Comparison of ENCODE assay signal across 8 cellular contexts in the genomic region with DNA sequence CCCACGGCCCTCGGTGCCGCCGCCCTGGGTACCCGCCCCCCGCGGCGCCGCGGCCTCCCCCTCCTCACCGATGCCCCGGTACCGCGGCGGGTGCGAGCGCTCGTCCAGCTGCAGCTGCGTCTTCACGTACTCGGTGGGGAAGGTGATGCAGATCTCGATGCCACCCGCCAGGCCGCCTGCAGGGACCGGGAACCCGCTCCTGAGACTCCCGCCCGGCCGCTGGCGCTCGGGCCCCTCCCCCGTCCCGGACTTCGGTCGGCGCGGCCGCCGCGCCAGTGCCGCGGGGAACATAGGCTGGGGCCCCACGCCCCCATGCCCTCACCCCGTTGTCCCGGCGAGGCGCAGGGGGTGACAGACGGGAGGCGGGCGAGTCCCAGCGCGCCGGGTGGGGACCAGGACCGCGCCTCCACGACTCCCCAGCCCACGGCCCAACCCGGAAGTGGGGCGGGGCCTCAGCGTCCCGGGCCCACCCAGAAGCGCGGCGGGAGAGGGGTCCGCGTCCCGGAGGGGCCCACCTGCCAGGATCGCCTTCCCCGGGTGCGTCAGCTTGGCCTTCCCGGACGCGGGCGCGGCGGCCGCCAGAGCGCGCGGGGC. TPM values are rescaled to one million over a fixed set of nuclear protein-coding genes. Genes with fewer than 3 reads are reported as not detected.
DNase-seq lines count a peak whose midpoint lies in the region; ATAC-seq, FAIRE-seq and TF ChIP-seq lines count a peak whose summit lies in the region.

No MANE protein-coding gene starts in this region.

- in situ Hi-C loops in GM12878 (cut with MboI), result no loop called here

- H3K4me2 ChIP-seq in A549 (peak overlapping the region; percentile 80), GM12878 (ENCODE audit: control insufficient read depth, insufficient read depth) (peak overlapping the region; percentile 84)

- TF ChIP-seq RAD21 in A549 (conservative IDR thresholded peaks at IDR 0.05 in 1 of 2, IDR thresholded peaks at IDR 0.05 in 1 of 2) (no peak), GM12878 (IDR thresholded peaks at IDR 0.05; ENCODE audit: insufficient read depth, low read depth, low read length) (no peak)

- no peaks in the 10 kb centered on the region for H4K20me1 ChIP-seq in GM12878 (ENCODE audit: control insufficient read depth, insufficient read depth)

- POLR2A ChIA-PET in A549 (lab: Yijun Ruan, JAX) (interaction anchor here (0.8 to 1.8 kb wide), 2 partner anchors 34 to 253 kb away, joined by 3 to 5 read pairs; partner anchors contain the start of genes ESS2 and HIRA), RWPE1 (lab: Yijun Ruan, JAX; ENCODE audit: low non-redundant PET) (interaction anchor here (0.6 kb wide), 1 partner anchor 1021 kb away, joined by 9 read pairs; no protein-coding TSS in a partner anchor), GM12878 (lab: Charles Lee) (interaction anchor here (0.8 to 1.1 kb wide), 4 partner anchors 34 to 269 kb away, joined by 3 read pairs; partner anchors contain the start of genes C22orf39 and ESS2)

- H2AFZ ChIP-seq in GM12878 (ENCODE audit: control insufficient read depth, low read depth, low read length), result peak overlapping the region; percentile 85

- H3K36me3 ChIP-seq in GM12878 (ENCODE audit: control insufficient read depth in 2 of 2, insufficient read depth in 2 of 2, low read length in 1 of 2) (peaks cover 0 to 1% of the 10 kb centered on the region in 2 experiments; a peak in 2 of 4 replicates), iPS-20b (ENCODE audit: insufficient read depth, low read depth, low read length) (peaks cover 14% of the 10 kb centered on the region; the same call in 1 of the 2 replicates), spleen (peaks cover 0 to 33% (median 0%) of the 10 kb centered on the region in 6 donors)

- H3K27me3 ChIP-seq in GM12878 (replicated peaks in 1 of 2; ENCODE audit: control insufficient read depth in 2 of 2, insufficient read depth in 2 of 2, low read length in 1 of 2) (peaks cover 0 to 1% of the 10 kb centered on the region in 2 experiments; a peak in 1 of 4 replicates), iPS-20b (ENCODE audit: insufficient read depth, low read length) (no peaks in the 10 kb centered on the region), spleen (replicated peaks in 1 of 7) (no peaks in the 10 kb centered on the region)

- SMC1A ChIA-PET in GM12878 (lab: Charles Lee; ENCODE audit: uncharacterized antibody, unreplicated experiment), result interaction anchor here (0.7 to 3.0 kb wide), 4 partner anchors 22 to 300 kb away, joined by 3 to 19 read pairs (median 8); partner anchors contain the start of genes CDC45, ESS2 and UFD1

- 0% methylated on average over 13 of the region's 80 CpGs for WGBS in A549 (ENCODE audit: missing lambda C conversion rate)
- WGBS in GM12878 (ENCODE audit: insufficient coverage, insufficient replicate concordance, low lambda C conversion rate, missing lambda C conversion rate), result 0% methylated on average over 47 of the region's 80 CpGs
- WGBS in spleen, 5 donors, result 1% methylated on average over 26 to 80 of the region's 80 CpGs; no CpG with 5 or more reads in 1 of the 5 donors

- no peak for TF ChIP-seq EP300 in A549 (IDR thresholded peaks at IDR 0.05)
- TF ChIP-seq EP300 in GM12878 (IDR thresholded peaks at IDR 0.05; ENCODE audit: borderline replicate concordance in 1 of 2, control insufficient read depth in 1 of 2, low read depth in 2 of 2, low read length in 2 of 2), result no peak

- no TSS peak for BruUV-seq in GM12878 (replicated peaks; lab: Mats Ljungman, UMichigan)

- H3K4me3 ChIP-seq in A549, result peak overlapping the region; percentile 80
- H3K4me3 ChIP-seq in GM12878, result peak overlapping the region; percentile 76
- peak overlapping the region; percentile 72 for H3K4me3 ChIP-seq in iPS-20b (ENCODE audit: low read length)
- H3K4me3 ChIP-seq in spleen, result peak overlapping the region; percentile 80 to 96 (median 86)

- FAIRE-seq in A549 (lab: Jason Lieb, UNC), result no peak
- peak; percentile 35 for FAIRE-seq in GM18507 (lab: Jason Lieb, UNC)
- FAIRE-seq in GM12878 (lab: Jason Lieb, UNC), result no peak

- H3K9ac ChIP-seq in GM12878 (ENCODE audit: control insufficient read depth, insufficient read depth, low read length) (peak overlapping the region; percentile 72), iPS-20b (ENCODE audit: low read depth, low read length) (peak overlapping the region; percentile 76; the same call in 1 of the 2 replicates)

- DNase-seq in A549 (ENCODE audit: low read depth in 1 of 2, low spot score in 1 of 2) (peak in 1 of 2 experiments; percentile 13), GM18507 (ENCODE audit: extremely low spot score, insufficient read length, low read depth) (peak; percentile 20), RWPE1 (ENCODE audit: low spot score) (peak; percentile 19), GM12878 (ENCODE audit: low read depth, low spot score) (no peak), spleen (peak; percentile 90), SKM-1 treated with dmso at 0.1 percent for 144 hours (lab: John Stamatoyannopoulos, UW; ENCODE audit: unreplicated experiment) (no peak)

- peaks cover 29% of the 10 kb centered on the region for H3K79me2 ChIP-seq in GM12878 (ENCODE audit: control insufficient read depth, insufficient read depth, low read length)

- CTCF ChIA-PET in A549 (lab: Yijun Ruan, JAX), result interaction anchor here (0.9 to 2.4 kb wide), 6 partner anchors 11 to 180 kb away, joined by 3 to 24 read pairs (median 3); no protein-coding TSS in a partner anchor
- CTCF ChIA-PET in RWPE1 (lab: Yijun Ruan, JAX), result no interaction called here
- CTCF ChIA-PET in GM12878 (lab: Yijun Ruan, JAX), result interaction anchor here (0.5 to 3.6 kb wide), 13 partner anchors 28 to 449 kb away, joined by 3 to 36 read pairs (median 6); partner anchors contain the start of genes CDC45 and ESS2

- TF ChIP-seq POLR2A in A549 (IDR thresholded peaks at IDR 0.05; ENCODE audit: low read length) (peak; percentile 31), GM12878 (IDR thresholded peaks at IDR 0.05; ENCODE audit: low read depth, low read length) (peak; percentile 58), spleen (IDR thresholded peaks at IDR 0.05) (no peak)

- RAD21 ChIA-PET in GM12878 (lab: Charles Lee; ENCODE audit: unreplicated experiment), result interaction anchor here (0.8 to 2.3 kb wide), 16 partner anchors 34 to 449 kb away, joined by 3 to 21 read pairs (median 4); partner anchors contain the start of genes C22orf39, CDC45, ESS2 and HIRA

- H3K4me1 ChIP-seq in A549 (peaks cover 42% of the 10 kb centered on the region), GM12878 (ENCODE audit: control insufficient read depth, insufficient read depth, low read length) (peaks cover 28% of the 10 kb centered on the region), iPS-20b (ENCODE audit: insufficient read depth, low read length) (peaks cover 22% of the 10 kb centered on the region), spleen (peaks cover 35 to 64% (median 50%) of the 10 kb centered on the region in 6 donors)

- intact Hi-C loops in GM12878 (cut with micrococcal nuclease; ENCODE audit: unreplicated experiment), result loop anchor here (2.0 to 5.0 kb wide), 4 partner anchors 33 to 453 kb away; partner anchors contain the start of genes C22orf39, ESS2, HIRA and MRPL40
- intact Hi-C loops in spleen (cut with DNase I; ENCODE audit: low total_unique reads), result no loop called here

- peak overlapping the region; percentile 93 to 98 for H3K27ac ChIP-seq in A549
- H3K27ac ChIP-seq in RWPE1, result peak overlapping the region; percentile 96
- peak overlapping the region; percentile 74 for H3K27ac ChIP-seq in GM12878 (ENCODE audit: control insufficient read depth, insufficient read depth)
- peak overlapping the region; percentile 64 for H3K27ac ChIP-seq in iPS-20b (ENCODE audit: low read length)
- peak overlapping the region; percentile 64 to 95 (median 85) for H3K27ac ChIP-seq in spleen

- H3K9me3 ChIP-seq in A549 (no peaks in the 10 kb centered on the region), GM12878 (replicated peaks; ENCODE audit: control insufficient read depth, insufficient read depth, low read length) (no peaks in the 10 kb centered on the region), iPS-20b (ENCODE audit: insufficient read depth, low read depth, low read length) (no peaks in the 10 kb centered on the region), spleen (no peaks in the 10 kb centered on the region)

- TF ChIP-seq CTCF in A549 (IDR thresholded peaks at IDR 0.05) (no peak), RWPE1 (conservative IDR thresholded peaks at IDR 0.05; ENCODE audit: low read depth) (no peak), GM12878 (IDR thresholded peaks at IDR 0.05 in 2 of 3, conservative IDR thresholded peaks at IDR 0.05 in 1 of 3; ENCODE audit: control insufficient read depth in 2 of 3, extremely low read depth in 1 of 3, insufficient read depth in 1 of 3, low read depth in 3 of 3, low read length in 3 of 3) (no peak), spleen (IDR thresholded peaks at IDR 0.05 in 8 of 11, conservative IDR thresholded peaks at IDR 0.05 in 3 of 11) (no peak)

- ATAC-seq in A549 (peak; percentile 6 to 17; a peak in 4 of 6 replicates), HG03025 (IDR thresholded peaks at IDR 0.05; ENCODE audit: low FRiP score, unreplicated experiment) (peak; percentile 16), GM12878 (peak; percentile 16)

RNA-seq across cellular contexts. Expression of gene SLC25A1, which starts 0.4 kb away (rescaled TPM):
- polyA plus RNA-seq in A549 (2011; rRNA removed) (11.4 and 14.9 TPM in 2 replicates), A549 (2017; fragmentation: RNase III; extraction: RNeasy Plus Mini Kit Qiagen cat#74134 plus additional on column Dnase treatment) (48.3 to 61.7 TPM (median 60.1 TPM) in 3 replicates), GM12878 (2011; rRNA removed) (9.9 and 21.2 TPM in 2 replicates), GM12878 (2014; fragmentation: Illumina TruSeq; extraction: Trizol) (10.8 and 27.5 TPM in 2 replicates), GM12878 (2014; fragmentation: Nextera tagmentation; extraction: Ambion mirVana) (1 to 10 TPM; 2.3 to 7.8 TPM), GM12878 (2014; rRNA removed) (59.8 and 67.2 TPM in 2 replicates), GM12878 (2016; fragmentation: Nextera tagmentation; extraction: Ambion mirVana) (10 to 100 TPM; 33.2 to 75.3 TPM), spleen (10 to 100 TPM; 23.5 to 59.7 (median 26.1) TPM)
- 36.9 and 49.9 TPM in 2 replicates for polyA plus RNA-seq in A549 (2012; cell fraction: cytosol; rRNA removed)
- polyA plus RNA-seq in A549 (2012; cell fraction: nucleus; rRNA removed), result 75.2 and 76.2 TPM in 2 replicates
- polyA minus RNA-seq in A549 (2011; rRNA and poly(A)+ RNA removed), result 20.9 and 21.0 TPM in 2 replicates
- 13.4 and 14.8 TPM in 2 replicates for total RNA-seq in GM12878 (2013; cell fraction: nucleolus; rRNA removed)
- total RNA-seq in GM12878 (2014; rRNA removed) (64.5 and 75.9 TPM in 2 replicates), GM12878 (2014; rRNA removed; fragmentation: Illumina TruSeq; extraction: Trizol) (18.9 and 20.2 TPM in 2 replicates), GM12878 (2021) (79.0 and 90.6 TPM in 2 replicates), spleen (10 to 100 TPM; 32.5 to 47.5 (median 36.0) TPM)
- polyA plus RNA-seq in GM12878 (2011; ENCODE audit: low read depth), result 30.4 TPM
- polyA plus RNA-seq in GM12878 (2011; cell fraction: cytosol; rRNA removed), result 54.7 and 56.4 TPM in 2 replicates
- polyA plus RNA-seq in GM12878 (2011; cell fraction: nucleus; rRNA removed), result 41.4 and 46.8 TPM in 2 replicates
- 57.4 and 70.6 TPM in 2 replicates for polyA plus RNA-seq in GM12878 (2012)
- 17.8 and 31.0 TPM in 2 replicates for polyA minus RNA-seq in GM12878 (2011; rRNA and poly(A)+ RNA removed)
- 17.1 and 18.1 TPM in 2 replicates for polyA minus RNA-seq in GM12878 (2011; cell fraction: cytosol; rRNA and poly(A)+ RNA removed)
- 8.6 and 17.0 TPM in 2 replicates for polyA minus RNA-seq in GM12878 (2011; cell fraction: nucleus; rRNA and poly(A)+ RNA removed)

RNA-seq across cellular contexts. Expression of gene GSC2, which starts 28.1 kb away (rescaled TPM):
- polyA plus RNA-seq in A549 (2011; rRNA removed), result not detected in 2 replicates
- not detected in 2 replicates for polyA plus RNA-seq in A549 (2012; cell fraction: cytosol; rRNA removed)
- not detected in 2 replicates for polyA plus RNA-seq in A549 (2012; cell fraction: nucleus; rRNA removed)
- not detected in 3 replicates for polyA plus RNA-seq in A549 (2017; fragmentation: RNase III; extraction: RNeasy Plus Mini Kit Qiagen cat#74134 plus additional on column Dnase treatment)
- not detected in 2 replicates for polyA minus RNA-seq in A549 (2011; rRNA and poly(A)+ RNA removed)
- not detected in 2 replicates for total RNA-seq in GM12878 (2013; cell fraction: nucleolus; rRNA removed)
- not detected in 2 replicates for total RNA-seq in GM12878 (2014; rRNA removed)
- total RNA-seq in GM12878 (2014; rRNA removed; fragmentation: Illumina TruSeq; extraction: Trizol), result not detected in 2 replicates
- not detected in 2 replicates for total RNA-seq in GM12878 (2021)
- polyA plus RNA-seq in GM12878 (2011; ENCODE audit: low read depth), result not detected
- polyA plus RNA-seq in GM12878 (2011; rRNA removed), result not detected in 2 replicates
- polyA plus RNA-seq in GM12878 (2011; cell fraction: cytosol; rRNA removed), result not detected in 2 replicates
- not detected in 2 replicates for polyA plus RNA-seq in GM12878 (2011; cell fraction: nucleus; rRNA removed)
- not detected in 2 replicates for polyA plus RNA-seq in GM12878 (2012)
- polyA plus RNA-seq in GM12878 (2014; fragmentation: Illumina TruSeq; extraction: Trizol), result not detected in 2 replicates
- polyA plus RNA-seq in GM12878 (2014; fragmentation: Nextera tagmentation; extraction: Ambion mirVana), result not detected
- not detected in 2 replicates for polyA plus RNA-seq in GM12878 (2014; rRNA removed)
- polyA plus RNA-seq in GM12878 (2016; fragmentation: Nextera tagmentation; extraction: Ambion mirVana), result not detected
- polyA minus RNA-seq in GM12878 (2011; rRNA and poly(A)+ RNA removed), result not detected in 2 replicates
- polyA minus RNA-seq in GM12878 (2011; cell fraction: cytosol; rRNA and poly(A)+ RNA removed), result not detected in 2 replicates
- polyA minus RNA-seq in GM12878 (2011; cell fraction: nucleus; rRNA and poly(A)+ RNA removed), result not detected in 2 replicates
- not detected for total RNA-seq in spleen
- not detected for polyA plus RNA-seq in spleen

RNA-seq across cellular contexts. Expression of gene ESS2, which starts 33.7 kb away (rescaled TPM):
- polyA plus RNA-seq in A549 (2011; rRNA removed) (4.7 and 5.2 TPM in 2 replicates), A549 (2017; fragmentation: RNase III; extraction: RNeasy Plus Mini Kit Qiagen cat#74134 plus additional on column Dnase treatment) (9.0 to 10.0 TPM (median 9.4 TPM) in 3 replicates), GM12878 (2011; rRNA removed) (5.7 and 10.2 TPM in 2 replicates), GM12878 (2014; fragmentation: Illumina TruSeq; extraction: Trizol) (0.89 and 6.3 TPM in 2 replicates), GM12878 (2014; fragmentation: Nextera tagmentation; extraction: Ambion mirVana) (1 to 10 TPM in 1 of 2 experiments, under 1 TPM in 1; 0.14 to 1.0 TPM), GM12878 (2014; rRNA removed) (16.2 and 16.9 TPM in 2 replicates), GM12878 (2016; fragmentation: Nextera tagmentation; extraction: Ambion mirVana) (10 to 100 TPM; 14.2 to 15.0 TPM), spleen (10 to 100 TPM; 13.2 to 17.3 (median 16.9) TPM)
- 9.6 and 10.5 TPM in 2 replicates for polyA plus RNA-seq in A549 (2012; cell fraction: cytosol; rRNA removed)
- polyA plus RNA-seq in A549 (2012; cell fraction: nucleus; rRNA removed), result 17.8 and 19.1 TPM in 2 replicates
- 3.3 and 3.4 TPM in 2 replicates for polyA minus RNA-seq in A549 (2011; rRNA and poly(A)+ RNA removed)
- total RNA-seq in GM12878 (2013; cell fraction: nucleolus; rRNA removed), result 9.8 and 14.9 TPM in 2 replicates
- total RNA-seq in GM12878 (2014; rRNA removed) (12.5 and 13.5 TPM in 2 replicates), GM12878 (2014; rRNA removed; fragmentation: Illumina TruSeq; extraction: Trizol) (6.0 and 6.4 TPM in 2 replicates), GM12878 (2021) (17.9 and 18.3 TPM in 2 replicates), spleen (10 to 100 TPM; 13.4 to 21.3 (median 16.4) TPM)
- polyA plus RNA-seq in GM12878 (2011; ENCODE audit: low read depth), result 4.2 TPM
- polyA plus RNA-seq in GM12878 (2011; cell fraction: cytosol; rRNA removed), result 12.9 and 18.4 TPM in 2 replicates
- 17.2 and 24.5 TPM in 2 replicates for polyA plus RNA-seq in GM12878 (2011; cell fraction: nucleus; rRNA removed)
- 10.5 and 11.6 TPM in 2 replicates for polyA plus RNA-seq in GM12878 (2012)
- polyA minus RNA-seq in GM12878 (2011; rRNA and poly(A)+ RNA removed), result 2.9 and 7.7 TPM in 2 replicates
- polyA minus RNA-seq in GM12878 (2011; cell fraction: cytosol; rRNA and poly(A)+ RNA removed), result 5.6 TPM in 2 replicates
- 3.7 and 6.9 TPM in 2 replicates for polyA minus RNA-seq in GM12878 (2011; cell fraction: nucleus; rRNA and poly(A)+ RNA removed)

RNA-seq across cellular contexts. Expression of gene TSSK2, which starts 47.1 kb away (rescaled TPM):
- polyA plus RNA-seq in A549 (2011; rRNA removed) (not detected in 2 replicates), A549 (2017; fragmentation: RNase III; extraction: RNeasy Plus Mini Kit Qiagen cat#74134 plus additional on column Dnase treatment) (not detected in 3 replicates), GM12878 (2011; rRNA removed) (not detected in 2 replicates), GM12878 (2014; fragmentation: Illumina TruSeq; extraction: Trizol) (0.03 TPM in 1 of 2 replicates, not detected in the other), GM12878 (2014; fragmentation: Nextera tagmentation; extraction: Ambion mirVana) (not detected), GM12878 (2014; rRNA removed) (not detected in 2 replicates), GM12878 (2016; fragmentation: Nextera tagmentation; extraction: Ambion mirVana) (not detected), spleen (under 1 TPM in 2 of 3 donors, not detected in 1; 0.03 to 0.06 TPM)
- polyA plus RNA-seq in A549 (2012; cell fraction: cytosol; rRNA removed), result not detected in 2 replicates
- not detected in 2 replicates for polyA plus RNA-seq in A549 (2012; cell fraction: nucleus; rRNA removed)
- polyA minus RNA-seq in A549 (2011; rRNA and poly(A)+ RNA removed), result not detected in 2 replicates
- not detected in 2 replicates for total RNA-seq in GM12878 (2013; cell fraction: nucleolus; rRNA removed)
- total RNA-seq in GM12878 (2014; rRNA removed) (0.17 TPM in 1 of 2 replicates, not detected in the other), GM12878 (2014; rRNA removed; fragmentation: Illumina TruSeq; extraction: Trizol) (not detected in 2 replicates), GM12878 (2021) (not detected in 2 replicates), spleen (not detected)
- not detected for polyA plus RNA-seq in GM12878 (2011; ENCODE audit: low read depth)
- polyA plus RNA-seq in GM12878 (2011; cell fraction: cytosol; rRNA removed), result not detected in 2 replicates
- not detected in 2 replicates for polyA plus RNA-seq in GM12878 (2011; cell fraction: nucleus; rRNA removed)
- polyA plus RNA-seq in GM12878 (2012), result not detected in 2 replicates
- polyA minus RNA-seq in GM12878 (2011; rRNA and poly(A)+ RNA removed), result not detected in 2 replicates
- polyA minus RNA-seq in GM12878 (2011; cell fraction: cytosol; rRNA and poly(A)+ RNA removed), result not detected in 2 replicates
- polyA minus RNA-seq in GM12878 (2011; cell fraction: nucleus; rRNA and poly(A)+ RNA removed), result not detected in 2 replicates

RNA-seq across cellular contexts. Expression of gene DGCR2, which starts 56.0 kb away (rescaled TPM):
- polyA plus RNA-seq in A549 (2011; rRNA removed) (10.6 and 12.9 TPM in 2 replicates), A549 (2017; fragmentation: RNase III; extraction: RNeasy Plus Mini Kit Qiagen cat#74134 plus additional on column Dnase treatment) (17.7 to 17.9 TPM (median 17.8 TPM) in 3 replicates), GM12878 (2011; rRNA removed) (7.2 and 14.5 TPM in 2 replicates), GM12878 (2014; fragmentation: Illumina TruSeq; extraction: Trizol) (12.0 and 14.5 TPM in 2 replicates), GM12878 (2014; fragmentation: Nextera tagmentation; extraction: Ambion mirVana) (under 1 TPM; 0.19 to 0.44 TPM), GM12878 (2014; rRNA removed) (17.5 and 18.7 TPM in 2 replicates), GM12878 (2016; fragmentation: Nextera tagmentation; extraction: Ambion mirVana) (10 to 100 TPM; 24.1 to 28.4 TPM), spleen (10 to 100 TPM in 2 of 3 donors, 1 to 10 TPM in 1; 9.5 to 26.0 (median 11.8) TPM)
- polyA plus RNA-seq in A549 (2012; cell fraction: cytosol; rRNA removed), result 11.2 and 14.9 TPM in 2 replicates
- 31.8 and 37.2 TPM in 2 replicates for polyA plus RNA-seq in A549 (2012; cell fraction: nucleus; rRNA removed)
- polyA minus RNA-seq in A549 (2011; rRNA and poly(A)+ RNA removed), result 17.8 and 19.4 TPM in 2 replicates
- total RNA-seq in GM12878 (2013; cell fraction: nucleolus; rRNA removed), result 36.2 and 39.9 TPM in 2 replicates
- total RNA-seq in GM12878 (2014; rRNA removed) (19.5 and 20.7 TPM in 2 replicates), GM12878 (2014; rRNA removed; fragmentation: Illumina TruSeq; extraction: Trizol) (7.6 and 10.2 TPM in 2 replicates), GM12878 (2021) (25.9 and 27.4 TPM in 2 replicates), spleen (10 to 100 TPM; 40.4 to 60.7 (median 51.3) TPM)
- 7.8 TPM for polyA plus RNA-seq in GM12878 (2011; ENCODE audit: low read depth)
- polyA plus RNA-seq in GM12878 (2011; cell fraction: cytosol; rRNA removed), result 20.5 and 24.0 TPM in 2 replicates
- polyA plus RNA-seq in GM12878 (2011; cell fraction: nucleus; rRNA removed), result 20.9 and 26.4 TPM in 2 replicates
- 12.1 and 14.4 TPM in 2 replicates for polyA plus RNA-seq in GM12878 (2012)
- 14.9 and 21.1 TPM in 2 replicates for polyA minus RNA-seq in GM12878 (2011; rRNA and poly(A)+ RNA removed)
- 8.4 and 8.5 TPM in 2 replicates for polyA minus RNA-seq in GM12878 (2011; cell fraction: cytosol; rRNA and poly(A)+ RNA removed)
- polyA minus RNA-seq in GM12878 (2011; cell fraction: nucleus; rRNA and poly(A)+ RNA removed), result 9.8 and 16.3 TPM in 2 replicates

Comparison
In these comparisons a context has a peak if more than half of its experiments do, and no peak if none do; other contexts are left out.
1. DNase-seq: peak in GM18507 (single experiment), RWPE1 (single experiment) and spleen (single experiment); none in GM12878 (single experiment) and SKM-1 treated with dmso at 0.1 percent for 144 hours (single experiment).
2. POLR2A ChIP-seq: peak in A549 (single experiment) and GM12878 (single experiment); none in spleen (0 of 3).
3. Of the 24 proteins assayed by ChIP-seq in both GM12878 and A549: peak only in GM12878: POLR2AphosphoS2; only in A549: none; in both: POLR2A; in neither: 22.
4. Peak in every context shown above with its lines, with median percentiles within 50 percentile points of each other: ATAC-seq, H3K27ac ChIP-seq and H3K4me3 ChIP-seq.